15 cellular contexts compared by ENCODE assay signal in the genomic region with DNA sequence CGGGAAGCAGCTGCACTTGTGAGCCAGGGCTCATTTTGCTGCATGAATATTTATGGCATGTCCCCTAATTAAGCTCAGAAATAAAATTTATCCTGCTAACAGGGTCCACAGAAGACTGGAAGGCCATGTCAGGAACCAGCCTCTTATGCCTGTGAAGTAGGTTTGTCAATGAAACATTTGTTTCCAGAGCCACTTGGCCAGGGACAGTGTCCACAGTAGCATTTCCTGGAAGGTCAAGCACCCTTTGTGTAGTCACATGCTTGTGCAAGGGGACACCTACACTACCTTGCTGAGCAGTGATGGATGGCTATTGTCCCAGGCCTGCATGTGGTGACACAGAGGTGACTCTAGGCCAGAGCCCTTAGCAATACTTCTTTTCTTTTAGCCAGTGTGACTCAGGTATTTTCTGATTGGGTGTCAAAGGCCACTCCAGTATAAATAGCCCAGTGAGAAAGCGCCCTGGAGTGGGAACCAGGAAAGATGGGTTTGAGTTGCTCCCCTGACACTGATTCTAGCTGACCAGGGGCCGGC.
DNase-seq lines count a peak whose midpoint lies in the region; ATAC-seq and TF ChIP-seq lines count a peak whose summit lies in the region.
"Had no signal": no experiment of that assay in that cellular context is flagged by ENCODE, and none has a peak within 500 bp of the region (broad histone marks: within the 10 kb centered on the region; RNA-seq: fewer than 3 reads in every experiment).

No MANE protein-coding gene starts in this region.

- H3K36me3 Mint-ChIP-seq in stimulated activated effector memory CD8-positive, alpha-beta T cell treated with anti-CD3 and anti-CD28 coated beads, Interleukin-12 subunit alpha, Interleukin-12 subunit beta, amount 100 ng/mL, for 72 hours: peaks cover 5% of the 10 kb centered on the region
- H3K36me3 Mint-ChIP-seq: mesothelial cell of epicardium, WTC11 had no signal

- no peak for TF ChIP-seq CTCF in vagina (IDR thresholded peaks at IDR 0.05)

- H3K9me3 Mint-ChIP-seq in stimulated activated effector memory CD8-positive, alpha-beta T cell treated with anti-CD3 and anti-CD28 coated beads, Interleukin-12 subunit alpha, Interleukin-12 subunit beta, amount 100 ng/mL, for 72 hours: no peaks in the 10 kb centered on the region
- H3K9me3 Mint-ChIP-seq: mesothelial cell of epicardium, WTC11 had no signal

- H3K4me3 Mint-ChIP-seq in stimulated activated effector memory CD8-positive, alpha-beta T cell treated with anti-CD3 and anti-CD28 coated beads, Interleukin-12 subunit alpha, Interleukin-12 subunit beta, amount 100 ng/mL, for 72 hours: no peak overlapping the region
- H3K4me3 Mint-ChIP-seq: mesothelial cell of epicardium, WTC11 had no signal

- H3K36me3 ChIP-seq in vagina: no peaks in the 10 kb centered on the region
- H3K36me3 ChIP-seq: BLaER1 treated with 17β-estradiol and CSF1 and Interleukin-3, amounts not matched to agents 10 nM and 100 nM had no signal

- intact Hi-C loops in sciatic nerve (cut with DNase I): no loop called here
- intact Hi-C loops in vagina (cut with DNase I): no loop called here

- no peak overlapping the region for H3K4me3 ChIP-seq in vagina
- H3K4me3 ChIP-seq: BLaER1 treated with 17β-estradiol and CSF1 and Interleukin-3, amounts not matched to agents 10 nM and 100 nM had no signal

- no peak for TF ChIP-seq POLR2A in vagina (IDR thresholded peaks at IDR 0.05)

- H3K27ac ChIP-seq in vagina: no peak overlapping the region
- H3K27ac ChIP-seq: BLaER1 treated with 17β-estradiol and CSF1 and Interleukin-3, amounts not matched to agents 10 nM and 100 nM had no signal

- H3K27me3 ChIP-seq in vagina: no peaks in the 10 kb centered on the region
- H3K27me3 ChIP-seq: BLaER1 treated with 17β-estradiol and CSF1 and Interleukin-3, amounts not matched to agents 10 nM and 100 nM had no signal

- no peaks in the 10 kb centered on the region for H3K4me1 ChIP-seq in vagina

- ATAC-seq in sciatic nerve (no peak), GM18861 (IDR thresholded peaks at IDR 0.05; ENCODE audit: unreplicated experiment) (no peak), GM18907 (IDR thresholded peaks at IDR 0.05; ENCODE audit: unreplicated experiment) (no peak)
- ATAC-seq in stimulated activated effector memory CD8-positive, alpha-beta T cell treated with anti-CD3 and anti-CD28 coated beads, Interleukin-12 subunit alpha, Interleukin-12 subunit beta, amount 100 ng/mL, for 72 hours: no peak
- ATAC-seq: WTC11 had no signal

- H3K4me1 Mint-ChIP-seq in stimulated activated effector memory CD8-positive, alpha-beta T cell treated with anti-CD3 and anti-CD28 coated beads, Interleukin-12 subunit alpha, Interleukin-12 subunit beta, amount 100 ng/mL, for 72 hours: no peaks in the 10 kb centered on the region

- DNase-seq in DMS79 treated with DMSO at 0.1 percent for 48 hours (lab: John Stamatoyannopoulos, UW): peak; percentile 57
- DNase-seq in NCI-H748 treated with DMSO at 0.1 percent for 48 hours (lab: John Stamatoyannopoulos, UW): peak; percentile 23
- peak; percentile 60 for DNase-seq in kidney tubule cell (ENCODE audit: low spot score)
- peak; percentile 28 for DNase-seq in sciatic nerve (ENCODE audit: low spot score)
- no peak for DNase-seq in stimulated activated effector memory CD8-positive, alpha-beta T cell treated with anti-CD3 and anti-CD28 coated beads, Interleukin-12 subunit alpha, Interleukin-12 subunit beta, amount 100 ng/mL, for 72 hours (ENCODE audit: low spot score in 2 of 2)
- DNase-seq in vagina (ENCODE audit: extremely low spot score in 2 of 2): no peak
- DNase-seq: activated CD8-positive, alpha-beta memory T cell treated with anti-CD3 and anti-CD28 coated beads, Interleukin-2, amount 50 U/mL, for 48 hours; GDM1; KBM-7; NCI-H187 treated with DMSO at 0.1 percent for 48 hours had no signal

- no peak overlapping the region for H3K27ac Mint-ChIP-seq in stimulated activated effector memory CD8-positive, alpha-beta T cell treated with anti-CD3 and anti-CD28 coated beads, Interleukin-12 subunit alpha, Interleukin-12 subunit beta, amount 100 ng/mL, for 72 hours
- H3K27ac Mint-ChIP-seq: mesothelial cell of epicardium, WTC11 had no signal

- no peaks in the 10 kb centered on the region for H3K9me3 ChIP-seq in vagina
- H3K9me3 ChIP-seq: BLaER1 treated with 17β-estradiol and CSF1 and Interleukin-3, amounts not matched to agents 10 nM and 100 nM had no signal

Comparison
In these comparisons a context has a peak if more than half of its experiments do, and no peak if none do; other contexts are left out.
1. DNase-seq: peak in DMS79 treated with DMSO at 0.1 percent for 48 hours (single experiment), NCI-H748 treated with DMSO at 0.1 percent for 48 hours (single experiment), kidney tubule cell (single experiment) and sciatic nerve (single experiment); none in stimulated activated effector memory CD8-positive, alpha-beta T cell treated with anti-CD3 and anti-CD28 coated beads, Interleukin-12 subunit alpha, Interleukin-12 subunit beta, amount 100 ng/mL, for 72 hours (0 of 2) and vagina (0 of 2).